In the genomic region with DNA sequence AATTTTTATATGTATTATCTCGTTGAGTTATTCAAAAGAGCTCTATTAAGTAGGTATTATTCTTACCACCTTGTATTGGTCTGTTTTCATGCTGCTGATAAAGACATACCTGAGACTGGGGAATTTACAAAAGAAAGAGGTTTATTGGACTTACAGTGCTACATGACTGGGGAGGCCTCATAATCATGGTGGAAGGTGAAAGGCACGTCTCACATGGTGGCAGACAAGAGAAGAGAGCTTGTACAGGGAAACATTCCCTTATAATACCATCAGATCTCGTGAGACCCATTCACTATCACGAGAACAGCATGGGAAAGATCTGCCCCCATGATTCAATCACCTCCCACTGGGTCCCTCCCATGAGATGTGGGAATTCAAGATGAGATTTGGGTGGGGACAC, we compare ENCODE assay signal across 12 cellular contexts. TPM values are rescaled to one million over a fixed set of nuclear protein-coding genes. Genes with fewer than 3 reads are reported as not detected.
DNase-seq lines count a peak whose midpoint lies in the region; ATAC-seq, FAIRE-seq and TF ChIP-seq lines count a peak whose summit lies in the region.
"Not testable (repeated sequence)": the region's sequence is repeated elsewhere in the genome, so short reads cannot be mapped to it uniquely, and the experiment has no call there.
"Had no signal": no experiment of that assay in that cellular context is flagged by ENCODE, and none has a peak within 500 bp of the region (broad histone marks: within the 10 kb centered on the region; RNA-seq: fewer than 3 reads in every experiment).

No MANE protein-coding gene starts in this region.

- not testable (repeated sequence) for H3K4me3 ChIP-seq in HEK293 (ENCODE audit: low read depth, low read length); K562; osteoblast (ENCODE audit: insufficient read depth, low read length)

- H3K4me1 ChIP-seq in HEK293 (ENCODE audit: control insufficient read depth, insufficient read depth, low read length); osteoblast (ENCODE audit: insufficient read depth, low read length): not testable (repeated sequence)
- peaks cover 0 to 17% of the 10 kb centered on the region in 2 experiments; a peak in 3 of 5 replicates for H3K4me1 ChIP-seq in K562 (replicated peaks in 1 of 2; ENCODE audit: control insufficient read depth in 2 of 2, insufficient read depth in 2 of 2, low read length in 2 of 2)

- not testable (repeated sequence) for TF ChIP-seq EP300 in K562 (IDR thresholded peaks at IDR 0.05; ENCODE audit: low read length)

- not testable (repeated sequence) for H4K20me1 ChIP-seq in K562 (replicated peaks; ENCODE audit: control insufficient read depth, insufficient read depth, low read length); osteoblast (ENCODE audit: insufficient read depth, low read length)

- not testable (repeated sequence) for H3K9ac ChIP-seq in K562 (ENCODE audit: insufficient read depth in 1 of 2, low read depth in 2 of 2, low read length in 2 of 2)

- not testable (repeated sequence) for H3K27me3 ChIP-seq in K562 (ENCODE audit: control insufficient read depth in 2 of 2, insufficient read depth in 2 of 2, low read length in 2 of 2); osteoblast (ENCODE audit: insufficient read depth, low read length)

- not testable (repeated sequence) for TF ChIP-seq CTCF in HEK293 (tag by site-specific recombination; IDR thresholded peaks at IDR 0.05); K562 (IDR thresholded peaks at IDR 0.05 in 2 of 3, conservative IDR thresholded peaks at IDR 0.05 in 1 of 3; ENCODE audit: insufficient read depth in 2 of 3, low read depth in 1 of 3, low read length in 3 of 3); osteoblast (IDR thresholded peaks at IDR 0.05; ENCODE audit: extremely low read depth, low read depth, low read length)

- not testable (repeated sequence) for TF ChIP-seq RAD21 in K562 (CRISPR knock-in tag; conservative IDR thresholded peaks at IDR 0.05 in 1 of 2, IDR thresholded peaks at IDR 0.05 in 1 of 2)

- not testable (repeated sequence) for H2AFZ ChIP-seq in K562 (ENCODE audit: low read depth, low read length); osteoblast (ENCODE audit: low read length)

- TF ChIP-seq POLR2A in K562 (conservative IDR thresholded peaks at IDR 0.05), result not testable (repeated sequence)

- not testable (repeated sequence) for H3K9me1 ChIP-seq in K562 (ENCODE audit: control insufficient read depth, insufficient read depth, low read length)

- FAIRE-seq in K562 (lab: Jason Lieb, UNC), result not testable (repeated sequence)

- in situ Hi-C loops in K562 (cut with MboI), result not testable (repeated sequence)

- not testable (repeated sequence) for H3K36me3 ChIP-seq in HEK293 (ENCODE audit: control insufficient read depth in 2 of 2, insufficient read depth in 1 of 2, low read length in 2 of 2); K562 (ENCODE audit: control insufficient read depth, insufficient read depth, low read length); osteoblast (ENCODE audit: insufficient read depth, low read length)

- H3K79me2 ChIP-seq in K562 (ENCODE audit: control insufficient read depth, insufficient read depth, low read length); osteoblast (ENCODE audit: insufficient read depth, low read length): not testable (repeated sequence)

- not testable (repeated sequence) for DNase-seq in K562 (ENCODE audit: extremely low read depth in 1 of 4, low spot score in 3 of 4)
- peak; percentile 25 for DNase-seq in osteoblast (ENCODE audit: insufficient read length, low spot score, missing footprints)

- not testable (repeated sequence) for H3K27ac ChIP-seq in HEK293 (ENCODE audit: extremely low read depth, low read depth, low read length); K562 (ENCODE audit: extremely low read depth, low read depth, low read length); osteoblast (ENCODE audit: low read depth, low read length)

- POLR2A ChIA-PET in HEK293 (lab: Yijun Ruan, JAX), result not testable (repeated sequence)
- POLR2A ChIA-PET in K562 (lab: Yijun Ruan, JAX), result interaction anchor here (0.9 to 2.2 kb wide), 2 partner anchors 11 to 17 kb away, joined by 3 to 9 read pairs; no protein-coding TSS in a partner anchor

- intact Hi-C loops in K562 (cut with micrococcal nuclease), result not testable (repeated sequence)

- not testable (repeated sequence) for H3K9me3 ChIP-seq in HEK293 (ENCODE audit: control insufficient read depth, insufficient read depth, low read depth, low read length); K562 (replicated peaks; ENCODE audit: control insufficient read depth, insufficient read depth, low read depth, low read length); osteoblast (ENCODE audit: low read depth, low read length)

- BruUV-seq in K562 (replicated peaks; lab: Mats Ljungman, UMichigan), result not testable (repeated sequence)

- CTCF ChIA-PET in HEK293 (lab: Yijun Ruan, JAX), result interaction anchor here (0.6 kb wide), 2 partner anchors 225 to 361 kb away, joined by 3 to 5 read pairs; no protein-coding TSS in a partner anchor
- CTCF ChIA-PET in K562 (lab: Yijun Ruan, JAX; ENCODE audit: low intra/inter-chr PET ratio), result not testable (repeated sequence)

- not testable (repeated sequence) for ATAC-seq in K562

- H3K4me2 ChIP-seq in K562 (ENCODE audit: insufficient read depth, low read length); osteoblast (ENCODE audit: insufficient read depth, low read length): not testable (repeated sequence)

- 31% methylated on average over 4 of the region's 4 CpGs for WGBS in K562 (ENCODE audit: insufficient coverage, low coverage, missing lambda C conversion rate)

RNA-seq across cellular contexts. Expression of a gene that starts 20.4 kb away (rescaled TPM):
- total RNA-seq in K562 (2011; cell fraction: chromatin; rRNA removed; ENCODE audit: low replicate concordance), result 62.3 and 103 TPM in 2 replicates
- 65.7 and 78.8 TPM in 2 replicates for total RNA-seq in K562 (2011; cell fraction: nucleolus; rRNA removed)
- total RNA-seq in K562 (2011; cell fraction: nucleoplasm; rRNA removed), result 98.0 and 106 TPM in 2 replicates
- total RNA-seq in K562 (2014; rRNA removed), result 140 and 156 TPM in 2 replicates
- 189 and 216 TPM in 2 replicates for total RNA-seq in K562 (2014; rRNA removed; fragmentation: Illumina TruSeq; extraction: Trizol)
- total RNA-seq in K562 (2015; rRNA removed; fragmentation: Illumina TruSeq; extraction: Trizol), result 187 and 210 TPM in 2 replicates
- total RNA-seq in K562 (2021), result 144 and 146 TPM in 2 replicates
- polyA plus RNA-seq in K562 (2011; rRNA removed), result 125 and 167 TPM in 2 replicates
- polyA plus RNA-seq in K562 (2011; cell fraction: cytosol; rRNA removed), result 79.5 and 92.1 TPM in 2 replicates
- polyA plus RNA-seq in K562 (2011; cell fraction: nucleus; rRNA removed), result 50.4 and 63.0 TPM in 2 replicates
- polyA plus RNA-seq in K562 (2012), result 98.2 and 179 TPM in 2 replicates
- 217 and 222 TPM in 2 replicates for polyA plus RNA-seq in K562 (2014; fragmentation: Illumina TruSeq; extraction: Trizol)
- polyA plus RNA-seq in K562 (2014; fragmentation: Nextera tagmentation; extraction: Ambion mirVana), result 100 to 1,000 TPM; 331 to 370 TPM
- 199 and 254 TPM in 2 replicates for polyA plus RNA-seq in K562 (2014; rRNA removed)
- polyA minus RNA-seq in K562 (2011; rRNA and poly(A)+ RNA removed), result 80.2 and 85.5 TPM in 2 replicates
- polyA minus RNA-seq in K562 (2011; cell fraction: cytosol; rRNA and poly(A)+ RNA removed), result 43.5 and 55.4 TPM in 2 replicates
- polyA minus RNA-seq in K562 (2011; cell fraction: nucleus; rRNA and poly(A)+ RNA removed), result 50.4 and 78.2 TPM in 2 replicates
- total RNA-seq in osteoblast, result 9.4 and 11.2 TPM in 2 replicates

RNA-seq across cellular contexts. Expression of a gene that starts 35.4 kb away (rescaled TPM):
- total RNA-seq in K562 (2011; cell fraction: chromatin; rRNA removed; ENCODE audit: low replicate concordance), result 43.5 and 83.8 TPM in 2 replicates
- 36.7 and 38.0 TPM in 2 replicates for total RNA-seq in K562 (2011; cell fraction: nucleolus; rRNA removed)
- 66.0 and 93.1 TPM in 2 replicates for total RNA-seq in K562 (2011; cell fraction: nucleoplasm; rRNA removed)
- total RNA-seq in K562 (2014; rRNA removed) (48.5 and 52.9 TPM in 2 replicates), K562 (2014; rRNA removed; fragmentation: Illumina TruSeq; extraction: Trizol) (110 and 124 TPM in 2 replicates), K562 (2015; rRNA removed; fragmentation: Illumina TruSeq; extraction: Trizol) (111 and 113 TPM in 2 replicates), K562 (2021) (113 and 117 TPM in 2 replicates), osteoblast (144 and 168 TPM in 2 replicates)
- polyA plus RNA-seq in K562 (2011; rRNA removed) (76.7 and 105 TPM in 2 replicates), K562 (2014; fragmentation: Illumina TruSeq; extraction: Trizol) (86.2 and 111 TPM in 2 replicates), K562 (2014; fragmentation: Nextera tagmentation; extraction: Ambion mirVana) (100 to 1,000 TPM; 355 to 579 TPM), K562 (2014; rRNA removed) (56.8 and 65.6 TPM in 2 replicates)
- 37.7 and 38.4 TPM in 2 replicates for polyA plus RNA-seq in K562 (2011; cell fraction: cytosol; rRNA removed)
- polyA plus RNA-seq in K562 (2011; cell fraction: nucleus; rRNA removed), result 55.2 and 65.3 TPM in 2 replicates
- 55.2 and 66.1 TPM in 2 replicates for polyA plus RNA-seq in K562 (2012)
- polyA minus RNA-seq in K562 (2011; rRNA and poly(A)+ RNA removed), result 117 and 150 TPM in 2 replicates
- 41.9 and 92.5 TPM in 2 replicates for polyA minus RNA-seq in K562 (2011; cell fraction: cytosol; rRNA and poly(A)+ RNA removed)
- 37.2 and 54.4 TPM in 2 replicates for polyA minus RNA-seq in K562 (2011; cell fraction: nucleus; rRNA and poly(A)+ RNA removed)

RNA-seq across cellular contexts. Expression of a gene that starts 44.3 kb away (rescaled TPM):
- total RNA-seq in K562 (2011; cell fraction: chromatin; rRNA removed; ENCODE audit: low replicate concordance), result not detected in 2 replicates
- not detected in 2 replicates for total RNA-seq in K562 (2011; cell fraction: nucleolus; rRNA removed)
- total RNA-seq in K562 (2011; cell fraction: nucleoplasm; rRNA removed), result not detected in 2 replicates
- total RNA-seq in K562 (2014; rRNA removed) (not detected in 2 replicates), K562 (2014; rRNA removed; fragmentation: Illumina TruSeq; extraction: Trizol) (not detected in 2 replicates), K562 (2015; rRNA removed; fragmentation: Illumina TruSeq; extraction: Trizol) (not detected in 2 replicates), K562 (2021) (not detected in 2 replicates), osteoblast (not detected in 2 replicates)
- polyA plus RNA-seq in K562 (2011; rRNA removed) (not detected in 2 replicates), K562 (2014; fragmentation: Illumina TruSeq; extraction: Trizol) (not detected in 2 replicates), K562 (2014; fragmentation: Nextera tagmentation; extraction: Ambion mirVana) (not detected), K562 (2014; rRNA removed) (not detected in 2 replicates)
- polyA plus RNA-seq in K562 (2011; cell fraction: cytosol; rRNA removed), result not detected in 2 replicates
- not detected in 2 replicates for polyA plus RNA-seq in K562 (2011; cell fraction: nucleus; rRNA removed)
- polyA plus RNA-seq in K562 (2012), result not detected in 2 replicates
- polyA minus RNA-seq in K562 (2011; rRNA and poly(A)+ RNA removed), result not detected in 2 replicates
- not detected in 2 replicates for polyA minus RNA-seq in K562 (2011; cell fraction: cytosol; rRNA and poly(A)+ RNA removed)
- not detected in 2 replicates for polyA minus RNA-seq in K562 (2011; cell fraction: nucleus; rRNA and poly(A)+ RNA removed)
- total RNA-seq: A172; A673; Caco-2; Calu3; CD4-positive, alpha-beta T cell; Daoy had no signal
- polyA plus RNA-seq: A549, AG04450, BJ had no signal
